16 cellular contexts compared by ENCODE assay signal in genomic region chr7:47361229-47361628, GRCh38.
DNase-seq lines count a peak whose midpoint lies in the region; ATAC-seq and TF ChIP-seq lines count a peak whose summit lies in the region.
"Had no signal": no experiment of that assay in that cellular context is flagged by ENCODE, and none has a peak within 500 bp of the region (broad histone marks: within the 10 kb centered on the region; RNA-seq: fewer than 3 reads in every experiment).

No MANE protein-coding gene starts in this region.

- H3K4me1 ChIP-seq in HEK293 (ENCODE audit: control insufficient read depth, insufficient read depth, low read length): peaks cover 10% of the 10 kb centered on the region
- H3K4me1 ChIP-seq in right cardiac atrium (ENCODE audit: control insufficient read depth, insufficient read depth, low read length): no peaks in the 10 kb centered on the region
- H3K4me1 ChIP-seq: BE2C, HAP-1 had no signal

- peak; percentile 11 to 19 for ATAC-seq in right cardiac atrium

- H3K4me1 Mint-ChIP-seq in activated naive CD8-positive, alpha-beta T cell treated with anti-CD3 and anti-CD28 coated beads for 36 hours: peaks cover 10% of the 10 kb centered on the region
- H3K4me1 Mint-ChIP-seq in type B pancreatic cell (ENCODE audit: unreplicated experiment): peaks cover 12% of the 10 kb centered on the region

- H3K27me3 ChIP-seq in right cardiac atrium (ENCODE audit: control insufficient read depth, insufficient read depth): no peaks in the 10 kb centered on the region
- H3K27me3 ChIP-seq: adrenal gland, BE2C had no signal

- H3K27ac ChIP-seq in HEK293 (ENCODE audit: extremely low read depth, low read depth, low read length) (peak overlapping the region; percentile 16; the same call in 1 of the 2 replicates), right cardiac atrium (ENCODE audit: low read length) (peak overlapping the region; percentile 74)
- H3K27ac ChIP-seq: adrenal gland had no signal

- H3K36me3 Mint-ChIP-seq in activated naive CD8-positive, alpha-beta T cell treated with anti-CD3 and anti-CD28 coated beads for 36 hours: no peaks in the 10 kb centered on the region
- peaks cover 7% of the 10 kb centered on the region for H3K36me3 Mint-ChIP-seq in type B pancreatic cell

- 63% methylated on average over 5 of the region's 5 CpGs for WGBS in right cardiac atrium

- CTCF ChIA-PET in HEK293 (lab: Yijun Ruan, JAX): interaction anchor here (0.7 to 1.8 kb wide), 2 partner anchors 75 to 95 kb away, joined by 3 to 6 read pairs; no protein-coding TSS in a partner anchor

- no peaks in the 10 kb centered on the region for H3K9me3 Mint-ChIP-seq in activated naive CD8-positive, alpha-beta T cell treated with anti-CD3 and anti-CD28 coated beads for 36 hours
- H3K9me3 Mint-ChIP-seq in type B pancreatic cell: no peaks in the 10 kb centered on the region
- H3K9me3 Mint-ChIP-seq: activated T-helper 2 cell treated with anti-CD3 and anti-CD28 coated beads, Interferon-gamma antibody, Interleukin-2, Interleukin-4, amounts not matched to agents 10 μg/mL and 5 μg/mL and 100 μg/mL, durations not matched to agents 14 hours and 24 hours and 36 hours; nephron progenitor cell had no signal

- no peak for DNase-seq in activated naive CD8-positive, alpha-beta T cell treated with anti-CD3 and anti-CD28 coated beads for 36 hours
- DNase-seq in right cardiac atrium (no peak), type B pancreatic cell (ENCODE audit: extremely low spot score, unreplicated experiment) (no peak), NCI-H446 treated with DMSO at 0.1 percent for 48 hours (lab: John Stamatoyannopoulos, UW) (no peak), DMS114 treated with DMSO at 0.1 percent for 48 hours (lab: John Stamatoyannopoulos, UW; ENCODE audit: unreplicated experiment) (no peak), NAMALWA (ENCODE audit: low spot score) (no peak)
- DNase-seq: adrenal gland, BE2C, erythroblast, NCI-H187 treated with DMSO at 0.1 percent for 48 hours, NCI-H2227 treated with DMSO at 0.1 percent for 48 hours, nephron progenitor cell, small intestine had no signal

- H3K27ac Mint-ChIP-seq in activated naive CD8-positive, alpha-beta T cell treated with anti-CD3 and anti-CD28 coated beads for 36 hours: peak overlapping the region; percentile 79
- peak overlapping the region; percentile 79 for H3K27ac Mint-ChIP-seq in type B pancreatic cell
- H3K27ac Mint-ChIP-seq: nephron progenitor cell had no signal

- H3K36me3 ChIP-seq in HEK293 (ENCODE audit: control insufficient read depth in 2 of 2, insufficient read depth in 1 of 2, low read length in 2 of 2): no peaks in the 10 kb centered on the region
- H3K36me3 ChIP-seq: adrenal gland, BE2C, HAP-1 had no signal

- H3K4me3 ChIP-seq in HEK293 (ENCODE audit: low read depth, low read length) (no peak overlapping the region), right cardiac atrium (ENCODE audit: low read length) (no peak overlapping the region)
- H3K4me3 ChIP-seq: adrenal gland, HAP-1 had no signal

- H3K4me3 Mint-ChIP-seq in activated naive CD8-positive, alpha-beta T cell treated with anti-CD3 and anti-CD28 coated beads for 36 hours: no peak overlapping the region
- no peak overlapping the region for H3K4me3 Mint-ChIP-seq in type B pancreatic cell
- H3K4me3 Mint-ChIP-seq: nephron progenitor cell had no signal

- H3K27me3 Mint-ChIP-seq in activated naive CD8-positive, alpha-beta T cell treated with anti-CD3 and anti-CD28 coated beads for 36 hours: no peaks in the 10 kb centered on the region
- peaks cover 7% of the 10 kb centered on the region for H3K27me3 Mint-ChIP-seq in type B pancreatic cell

- no peak for TF ChIP-seq CTCF in HEK293 (tag by site-specific recombination; IDR thresholded peaks at IDR 0.05)
- no peak for TF ChIP-seq CTCF in type B pancreatic cell (conservative IDR thresholded peaks at IDR 0.05)

- intact Hi-C loops in right cardiac atrium (cut with DNase I): no loop called here

- H3K9me3 ChIP-seq in HEK293 (ENCODE audit: control insufficient read depth, insufficient read depth, low read depth, low read length) (no peaks in the 10 kb centered on the region), right cardiac atrium (ENCODE audit: control insufficient read depth, low read length) (no peaks in the 10 kb centered on the region)
- H3K9me3 ChIP-seq: adrenal gland, BE2C, HAP-1 had no signal

- POLR2A ChIA-PET in HEK293 (lab: Yijun Ruan, JAX): no interaction called here

TF ChIP-seq in HEK293, 187 proteins besides CTCF, POLR2A, EP300 and RAD21 (continues in another document):
- TF ChIP-seq ZNF645 (tag by site-specific recombination; IDR thresholded peaks at IDR 0.05): no peak
- no peak for TF ChIP-seq FEZF1 (tag by site-specific recombination; IDR thresholded peaks at IDR 0.05)
- no peak for TF ChIP-seq ZNF843 (tag by site-specific recombination; IDR thresholded peaks at IDR 0.05)
- TF ChIP-seq ZNF169 (tag by site-specific recombination; IDR thresholded peaks at IDR 0.05): no peak
- TF ChIP-seq ZBTB21 (tag by site-specific recombination; IDR thresholded peaks at IDR 0.05): no peak
- no peak for TF ChIP-seq MZF1 (tag by site-specific recombination; IDR thresholded peaks at IDR 0.05; ENCODE audit: borderline replicate concordance)
- TF ChIP-seq HIC1 (tag by site-specific recombination; IDR thresholded peaks at IDR 0.05): no peak
- no peak for TF ChIP-seq PRDM2 (tag by site-specific recombination; IDR thresholded peaks at IDR 0.05; ENCODE audit: borderline replicate concordance)
- TF ChIP-seq ZNF664 (tag by site-specific recombination; IDR thresholded peaks at IDR 0.05): no peak
- no peak for TF ChIP-seq ZNF114 (tag by site-specific recombination; IDR thresholded peaks at IDR 0.05)
- TF ChIP-seq ZNF830 (tag by site-specific recombination; IDR thresholded peaks at IDR 0.05; ENCODE audit: low read depth): no peak
